ENCODE assay signal across 29 cellular contexts in the genomic region with DNA sequence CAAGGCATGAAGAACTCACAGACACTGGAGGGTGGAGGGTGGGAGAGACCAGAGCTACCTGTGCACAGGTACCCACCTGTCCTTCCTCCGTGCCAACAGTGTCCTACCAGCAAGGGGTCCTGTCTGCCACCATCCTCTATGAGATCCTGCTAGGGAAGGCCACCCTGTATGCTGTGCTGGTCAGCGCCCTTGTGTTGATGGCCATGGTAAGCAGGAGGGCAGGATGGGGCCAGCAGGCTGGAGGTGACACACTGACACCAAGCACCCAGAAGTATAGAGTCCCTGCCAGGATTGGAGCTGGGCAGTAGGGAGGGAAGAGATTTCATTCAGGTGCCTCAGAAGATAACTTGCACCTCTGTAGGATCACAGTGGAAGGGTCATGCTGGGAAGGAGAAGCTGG. TPM values are rescaled to one million over a fixed set of nuclear protein-coding genes. Genes with fewer than 3 reads are reported as not detected.
DNase-seq lines count a peak whose midpoint lies in the region; ATAC-seq, FAIRE-seq and TF ChIP-seq lines count a peak whose summit lies in the region.
"Had no signal": no experiment of that assay in that cellular context is flagged by ENCODE, and none has a peak within 500 bp of the region (broad histone marks: within the 10 kb centered on the region; RNA-seq: fewer than 3 reads in every experiment).

No MANE protein-coding gene starts in this region.

- no peak overlapping the region for H3K18ac ChIP-seq in neuronal stem cell (ENCODE audit: low read length)

- peak overlapping the region; percentile 100 for H3K27ac Mint-ChIP-seq in activated CD4-positive, alpha-beta T cell treated with anti-CD3 and anti-CD28 coated beads, Interleukin-2, amount 10 ng/mL, durations not matched to agents 7 days and 5 days
- H3K27ac Mint-ChIP-seq in activated naive CD8-positive, alpha-beta T cell: peak overlapping the region; percentile 99
- H3K27ac Mint-ChIP-seq in glutamatergic neuron (ENCODE audit: unreplicated experiment): no peak overlapping the region
- H3K27ac Mint-ChIP-seq: H9, nephron progenitor cell had no signal

- no peaks in the 10 kb centered on the region for H4K20me1 ChIP-seq in PC-3 (ENCODE audit: low read length)

- H3K36me3 ChIP-seq in PC-3 (ENCODE audit: low read depth, low read length) (no peaks in the 10 kb centered on the region), neuronal stem cell (replicated peaks in 1 of 2; ENCODE audit: control insufficient read depth in 2 of 2, insufficient read depth in 2 of 2, low read length in 2 of 2) (no peaks in the 10 kb centered on the region)
- H3K36me3 ChIP-seq: BLaER1 treated with 17β-estradiol and CSF1 and Interleukin-3, amounts not matched to agents 10 nM and 100 nM; gastroesophageal sphincter; MG63 had no signal

- H3K14ac ChIP-seq in neuronal stem cell (ENCODE audit: low read length): no peak overlapping the region

- ATAC-seq in PC-3: no peak
- ATAC-seq: esophagus mucosa, gastroesophageal sphincter, GM12878, HepG2 had no signal

- no peak overlapping the region for H3K4me3 ChIP-seq in PC-3 (ENCODE audit: low read length)
- peak overlapping the region in 1 of 2 donors; percentile 20 for H3K4me3 ChIP-seq in neuronal stem cell (ENCODE audit: low read length in 2 of 2)
- H3K4me3 ChIP-seq: BLaER1 treated with 17β-estradiol and CSF1 and Interleukin-3, amounts not matched to agents 10 nM and 100 nM; gastroesophageal sphincter; GM12878; MG63 had no signal

- POLR2A ChIA-PET in activated CD4-positive, alpha-beta T cell treated with anti-CD3 and anti-CD28 coated beads, Interleukin-2, amount 10 ng/mL, durations not matched to agents 7 days and 5 days (lab: Charles Lee): interaction anchor here (8.4 kb wide), 1 partner anchor 17 kb away, joined by 143 read pairs; no protein-coding TSS in a partner anchor
- POLR2A ChIA-PET in PC-3 (lab: Charles Lee; ENCODE audit: unreplicated experiment): no interaction called here

- DNase-seq in activated CD4-positive, alpha-beta T cell treated with anti-CD3 and anti-CD28 coated beads, Interleukin-2, amount 10 ng/mL, durations not matched to agents 7 days and 5 days: no peak
- DNase-seq in activated CD4-positive, alpha-beta T cell treated with anti-CD3 and anti-CD28 coated beads for 1 hour: no peak
- DNase-seq in PC-3 (no peak), neuronal stem cell (ENCODE audit: low spot score) (no peak), glutamatergic neuron (no peak), GM12891 (ENCODE audit: insufficient read length, low spot score) (no peak), G401 (ENCODE audit: low spot score) (no peak)
- DNase-seq: activated CD4-positive, CD25-positive, alpha-beta regulatory T cell treated with anti-CD3 and anti-CD28 coated beads, Interleukin-2, amount 50 U/mL, for 72 hours; anterior cingulate cortex; central memory CD4-positive, alpha-beta T cell; DMS 273 treated with DMSO at 0.1 percent for 48 hours; H9; mesenchymal stem cell; MG63; NCI-H1436 treated with DMSO at 0.1 percent for 48 hours; NCI-H2171; NCI-H69; nephron progenitor cell; posterior cingulate gyrus; T-helper 9 cell had no signal

- no peaks in the 10 kb centered on the region for H3K79me1 ChIP-seq in neuronal stem cell (ENCODE audit: low read depth, low read length)

- H3K27ac ChIP-seq in PC-3 (ENCODE audit: low read length) (peak overlapping the region; percentile 67; the same call in 1 of the 2 replicates), neuronal stem cell (replicated peaks; ENCODE audit: low read length) (no peak overlapping the region)
- H3K27ac ChIP-seq: BLaER1 treated with 17β-estradiol and CSF1 and Interleukin-3, amounts not matched to agents 10 nM and 100 nM; gastroesophageal sphincter had no signal

- H3K9me3 ChIP-seq in PC-3 (ENCODE audit: low read length) (no peaks in the 10 kb centered on the region), neuronal stem cell (replicated peaks in 1 of 2; ENCODE audit: control insufficient read depth in 2 of 2, insufficient read depth in 1 of 2, low read depth in 1 of 2, low read length in 2 of 2) (peaks cover 0 to 2% of the 10 kb centered on the region in 2 donors)
- H3K9me3 ChIP-seq: BLaER1 treated with 17β-estradiol and CSF1 and Interleukin-3, amounts not matched to agents 10 nM and 100 nM; gastroesophageal sphincter; MG63 had no signal

- H3K4me1 Mint-ChIP-seq in activated CD4-positive, alpha-beta T cell treated with anti-CD3 and anti-CD28 coated beads, Interleukin-2, amount 10 ng/mL, durations not matched to agents 7 days and 5 days: peaks cover 33% of the 10 kb centered on the region
- peaks cover 40% of the 10 kb centered on the region for H3K4me1 Mint-ChIP-seq in activated naive CD8-positive, alpha-beta T cell (ENCODE audit: low read depth)
- H3K4me1 Mint-ChIP-seq in glutamatergic neuron (ENCODE audit: low read depth, unreplicated experiment): peaks cover 3% of the 10 kb centered on the region

- H3K27me3 ChIP-seq in PC-3 (ENCODE audit: low read length) (no peaks in the 10 kb centered on the region), neuronal stem cell (ENCODE audit: control insufficient read depth in 3 of 3, insufficient read depth in 3 of 3, low read depth in 1 of 3, low read length in 3 of 3) (peaks cover 10 to 38% (median 24%) of the 10 kb centered on the region in 3 experiments)

- H3K23ac ChIP-seq in neuronal stem cell (ENCODE audit: low read depth, low read length, poor library complexity): no peak overlapping the region

- TF ChIP-seq POLR2A in GM12891 (IDR thresholded peaks at IDR 0.05; ENCODE audit: low read depth, low read length): no peak

- no peaks in the 10 kb centered on the region for H3K9me2 ChIP-seq in PC-3 (replicated peaks; ENCODE audit: low read length)

- intact Hi-C loops in PC-3 (cut with micrococcal nuclease): no loop called here

- peak overlapping the region; percentile 88 for H3K4me3 Mint-ChIP-seq in activated CD4-positive, alpha-beta T cell treated with anti-CD3 and anti-CD28 coated beads, Interleukin-2, amount 10 ng/mL, durations not matched to agents 7 days and 5 days
- H3K4me3 Mint-ChIP-seq in activated naive CD8-positive, alpha-beta T cell: peak overlapping the region; percentile 99
- H3K4me3 Mint-ChIP-seq in glutamatergic neuron (ENCODE audit: unreplicated experiment): no peak overlapping the region
- H3K4me3 Mint-ChIP-seq: H9, nephron progenitor cell had no signal

- peaks cover 22% of the 10 kb centered on the region for H3K79me2 ChIP-seq in PC-3 (ENCODE audit: low read length)

- peaks cover 78% of the 10 kb centered on the region for H3K36me3 Mint-ChIP-seq in activated CD4-positive, alpha-beta T cell treated with anti-CD3 and anti-CD28 coated beads, Interleukin-2, amount 10 ng/mL, durations not matched to agents 7 days and 5 days (ENCODE audit: low read depth)
- peaks cover 30% of the 10 kb centered on the region for H3K36me3 Mint-ChIP-seq in activated naive CD8-positive, alpha-beta T cell
- no peaks in the 10 kb centered on the region for H3K36me3 Mint-ChIP-seq in glutamatergic neuron (ENCODE audit: unreplicated experiment)

- BruUV-seq in PC-3 (replicated peaks; lab: Mats Ljungman, UMichigan): no TSS peak

- no peak overlapping the region for H2AK5ac ChIP-seq in neuronal stem cell (ENCODE audit: low read depth, low read length)

- TF ChIP-seq CTCF in PC-3 (conservative IDR thresholded peaks at IDR 0.05; ENCODE audit: low read depth, low read length): no peak
- no peak for TF ChIP-seq CTCF in glutamatergic neuron (IDR thresholded peaks at IDR 0.05; ENCODE audit: partially characterized antibody, unreplicated experiment)

- H4K8ac ChIP-seq in neuronal stem cell (ENCODE audit: low read depth, low read length): no peak overlapping the region

- H4K91ac ChIP-seq in neuronal stem cell (ENCODE audit: low read depth, low read length, poor library complexity): no peak overlapping the region

- no peak overlapping the region for H2BK5ac ChIP-seq in neuronal stem cell (ENCODE audit: low read length)

- H3K9me3 Mint-ChIP-seq in activated CD4-positive, alpha-beta T cell treated with anti-CD3 and anti-CD28 coated beads, Interleukin-2, amount 10 ng/mL, durations not matched to agents 7 days and 5 days: no peaks in the 10 kb centered on the region
- H3K9me3 Mint-ChIP-seq in activated naive CD8-positive, alpha-beta T cell (ENCODE audit: low read depth): no peaks in the 10 kb centered on the region
- H3K9me3 Mint-ChIP-seq in glutamatergic neuron (ENCODE audit: unreplicated experiment): peaks cover 5% of the 10 kb centered on the region
- H3K9me3 Mint-ChIP-seq: H9, nephron progenitor cell had no signal

- H2AFZ ChIP-seq in PC-3 (ENCODE audit: low read length) (no peak overlapping the region), neuronal stem cell (ENCODE audit: low read length) (no peak overlapping the region)

- H3K9ac ChIP-seq in PC-3 (ENCODE audit: low read length) (no peak overlapping the region), neuronal stem cell (ENCODE audit: low read depth, low read length, poor library complexity) (peak overlapping the region; percentile 34)
- H3K9ac ChIP-seq: BLaER1 treated with 17β-estradiol and CSF1 and Interleukin-3, amounts not matched to agents 10 nM and 100 nM had no signal

- FAIRE-seq in GM12891 (lab: Jason Lieb, UNC): no peak
- FAIRE-seq: GM12878, HepG2 had no signal

- no peak overlapping the region for H3K4ac ChIP-seq in neuronal stem cell (ENCODE audit: low read length)

- CTCF ChIA-PET in activated CD4-positive, alpha-beta T cell treated with anti-CD3 and anti-CD28 coated beads, Interleukin-2, amount 10 ng/mL, durations not matched to agents 7 days and 5 days (lab: Charles Lee): interaction anchor here (13.3 kb wide), 1 partner anchor 17 kb away, joined by 176 read pairs; no protein-coding TSS in a partner anchor
- CTCF ChIA-PET in PC-3 (lab: Charles Lee): interaction anchor here (0.6 to 1.3 kb wide), 3 partner anchors 9 to 73 kb away, joined by 3 to 5 read pairs (median 4); no protein-coding TSS in a partner anchor

- no peak overlapping the region for H3K4me2 ChIP-seq in PC-3 (ENCODE audit: low read length)
- H3K4me2 ChIP-seq in neuronal stem cell (ENCODE audit: insufficient read depth, low read length, poor library complexity, severe bottlenecking): no peak overlapping the region
- H3K4me2 ChIP-seq: BLaER1 treated with 17β-estradiol and CSF1 and Interleukin-3, amounts not matched to agents 10 nM and 100 nM had no signal

- no peaks in the 10 kb centered on the region for H3F3A ChIP-seq in PC-3 (ENCODE audit: low read length, unreplicated experiment)

- H3K4me1 ChIP-seq in PC-3 (ENCODE audit: insufficient read depth, low read length) (peaks cover 50% of the 10 kb centered on the region), neuronal stem cell (ENCODE audit: control insufficient read depth in 2 of 2, insufficient read depth in 1 of 2, low read depth in 1 of 2, low read length in 2 of 2) (peaks cover 0 to 4% of the 10 kb centered on the region in 2 donors)

- no peak overlapping the region for H2BK12ac ChIP-seq in neuronal stem cell (ENCODE audit: low read length)

- H3K27me3 Mint-ChIP-seq in activated CD4-positive, alpha-beta T cell treated with anti-CD3 and anti-CD28 coated beads, Interleukin-2, amount 10 ng/mL, durations not matched to agents 7 days and 5 days: no peaks in the 10 kb centered on the region
- H3K27me3 Mint-ChIP-seq in activated naive CD8-positive, alpha-beta T cell: no peaks in the 10 kb centered on the region
- H3K27me3 Mint-ChIP-seq in glutamatergic neuron (ENCODE audit: unreplicated experiment): peaks cover 17% of the 10 kb centered on the region

- H2BK120ac ChIP-seq in neuronal stem cell (ENCODE audit: low read depth, low read length): no peak overlapping the region

- WGBS in neuronal stem cell (ENCODE audit: extremely low coverage in 2 of 2, insufficient read length in 2 of 2, insufficient replicate concordance in 1 of 2), 2 donors: no CpG with 5 or more reads among the region's 2 CpGs

- in situ Hi-C loops in G401 (cut with HindIII; ENCODE audit: low sequenced_read_pairs): no loop called here

- no peak overlapping the region for H2BK15ac ChIP-seq in neuronal stem cell (ENCODE audit: low read length)

RNA-seq across cellular contexts. Expression of a gene that starts 21.8 kb away (rescaled TPM):
- not detected for total RNA-seq in activated CD4-positive, alpha-beta T cell treated with anti-CD3 and anti-CD28 coated beads, Interleukin-2, amount 10 ng/mL, durations not matched to agents 7 days and 5 days
- total RNA-seq in PC-3 (2014; rRNA removed) (0.40 TPM in 1 of 2 replicates, not detected in the other), glutamatergic neuron (ENCODE audit: unreplicated experiment) (not detected)
- polyA plus RNA-seq in neuronal stem cell (2013, experiment 1 of 2): not detected
- not detected for polyA plus RNA-seq in neuronal stem cell (2013, experiment 2 of 2)
- not detected for polyA plus RNA-seq in GM12891 (2012; ENCODE audit: low read depth, missing spikeins)
- total RNA-seq in G401 (2014; rRNA removed; shearing (Covaris generic)): not detected in 2 replicates
- total RNA-seq: A673, esophagus mucosa, gastroesophageal sphincter, H9, HepG2, urinary bladder had no signal
- polyA plus RNA-seq: HepG2 had no signal

RNA-seq across cellular contexts. Expression of a gene that starts 43.3 kb away (rescaled TPM):
- total RNA-seq in activated CD4-positive, alpha-beta T cell treated with anti-CD3 and anti-CD28 coated beads, Interleukin-2, amount 10 ng/mL, durations not matched to agents 7 days and 5 days: not detected
- total RNA-seq in PC-3 (2014; rRNA removed) (not detected in 2 replicates), glutamatergic neuron (ENCODE audit: unreplicated experiment) (not detected)
- not detected for polyA plus RNA-seq in neuronal stem cell (2013, experiment 1 of 2)
- not detected for polyA plus RNA-seq in neuronal stem cell (2013, experiment 2 of 2)
- not detected for polyA plus RNA-seq in GM12891 (2012; ENCODE audit: low read depth, missing spikeins)
- total RNA-seq in G401 (2014; rRNA removed; shearing (Covaris generic)): not detected in 2 replicates
- total RNA-seq: A673, esophagus mucosa, H9, HepG2, OCI-LY7, urinary bladder had no signal
- polyA plus RNA-seq: GM12878, HepG2 had no signal
